23 cellular contexts compared by ENCODE assay signal in the genomic region with DNA sequence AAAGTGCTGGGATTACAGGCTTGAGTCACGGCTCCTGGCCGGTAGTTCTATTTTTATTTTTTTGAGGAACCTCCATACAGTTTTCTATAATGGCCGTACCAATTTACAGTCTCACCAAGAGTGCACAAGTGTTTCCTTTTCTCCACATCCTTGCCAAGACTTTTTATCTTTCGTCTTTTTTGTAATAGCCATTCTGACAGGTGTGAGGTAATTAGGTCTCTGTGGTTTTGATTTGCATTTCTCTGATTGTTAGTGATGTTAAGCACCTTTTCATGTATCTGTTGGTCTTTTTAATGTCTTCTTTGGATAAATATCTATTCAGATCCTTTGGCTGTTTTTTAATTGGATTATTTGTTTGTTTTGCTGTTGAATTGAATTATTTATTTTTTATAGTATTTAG. TPM values are rescaled to one million over a fixed set of nuclear protein-coding genes. Genes with fewer than 3 reads are reported as not detected.
DNase-seq lines count a peak whose midpoint lies in the region; ATAC-seq, FAIRE-seq and TF ChIP-seq lines count a peak whose summit lies in the region.
"Had no signal": no experiment of that assay in that cellular context is flagged by ENCODE, and none has a peak within 500 bp of the region (broad histone marks: within the 10 kb centered on the region; RNA-seq: fewer than 3 reads in every experiment).

No MANE protein-coding gene starts in this region.

- POLR2A ChIA-PET in GM12878 (lab: Charles Lee), result no interaction called here

- in situ Hi-C loops in GM12878 (cut with MboI), result no loop called here

- H3K9ac ChIP-seq in GM12878 (ENCODE audit: control insufficient read depth, insufficient read depth, low read length), result no peak overlapping the region
- H3K9ac ChIP-seq: BLaER1, GM23248 had no signal

- no TSS peak for BruUV-seq in GM12878 (replicated peaks; lab: Mats Ljungman, UMichigan)

- TF ChIP-seq POLR2A in GM12878 (IDR thresholded peaks at IDR 0.05; ENCODE audit: low read depth, low read length), result no peak
- TF ChIP-seq POLR2A in Peyer's patch (IDR thresholded peaks at IDR 0.05), result no peak

- H4K20me1 ChIP-seq in GM12878 (ENCODE audit: control insufficient read depth, insufficient read depth), result no peaks in the 10 kb centered on the region
- H4K20me1 ChIP-seq: BLaER1 had no signal

- CTCF ChIA-PET in GM12878 (lab: Yijun Ruan, JAX), result no interaction called here

- H3K27me3 ChIP-seq in GM12878 (replicated peaks in 1 of 2; ENCODE audit: control insufficient read depth in 2 of 2, insufficient read depth in 2 of 2, low read length in 1 of 2), result no peaks in the 10 kb centered on the region
- H3K27me3 ChIP-seq in Peyer's patch, result no peaks in the 10 kb centered on the region
- H3K27me3 ChIP-seq: BLaER1, SJSA1 had no signal

- SMC1A ChIA-PET in GM12878 (lab: Charles Lee; ENCODE audit: uncharacterized antibody, unreplicated experiment), result no interaction called here

- no peak for FAIRE-seq in GM12878 (lab: Jason Lieb, UNC)
- FAIRE-seq: G401.6 had no signal

- TF ChIP-seq EP300 in GM12878 (IDR thresholded peaks at IDR 0.05; ENCODE audit: borderline replicate concordance in 1 of 2, control insufficient read depth in 1 of 2, low read depth in 2 of 2, low read length in 2 of 2), result no peak

- H3K4me3 ChIP-seq in GM12878 (no peak overlapping the region), Peyer's patch (no peak overlapping the region)
- H3K4me3 ChIP-seq: BLaER1, GM23248, HAP-1, PC-9, SJSA1 had no signal

- H3K9me3 ChIP-seq in GM12878 (replicated peaks; ENCODE audit: control insufficient read depth, insufficient read depth, low read length), result no peaks in the 10 kb centered on the region
- no peaks in the 10 kb centered on the region for H3K9me3 ChIP-seq in Peyer's patch
- H3K9me3 ChIP-seq: BLaER1, SJSA1 had no signal

- intact Hi-C loops in GM12878 (cut with micrococcal nuclease; ENCODE audit: unreplicated experiment), result no loop called here

- RAD21 ChIA-PET in GM12878 (lab: Charles Lee; ENCODE audit: unreplicated experiment), result no interaction called here

- no peaks in the 10 kb centered on the region for H3K79me2 ChIP-seq in GM12878 (ENCODE audit: control insufficient read depth, insufficient read depth, low read length)

- WGBS in GM12878 (ENCODE audit: insufficient coverage, insufficient replicate concordance, low lambda C conversion rate, missing lambda C conversion rate), result 85% methylated on average over 4 of the region's 4 CpGs

- DNase-seq in NCI-H2107 treated with DMSO at 0.1 percent for 48 hours (lab: John Stamatoyannopoulos, UW; ENCODE audit: unreplicated experiment) (peak; percentile 70), NCI-H2107 (lab: John Stamatoyannopoulos, UW) (no peak), NCI-H146 (lab: John Stamatoyannopoulos, UW) (peak; percentile 3), GM12878 (ENCODE audit: low read depth, low spot score) (no peak), Peyer's patch (no peak), DMS153 (lab: John Stamatoyannopoulos, UW) (no peak)
- DNase-seq: CD4-positive, CD25-positive, alpha-beta regulatory T cell; GM23248; NCI-H1092 treated with DMSO at 0.1 percent for 48 hours; NCI-H187; NCI-H2081 treated with DMSO at 0.1 percent for 48 hours; NCI-H524; NCI-H748 treated with DMSO at 0.1 percent for 48 hours; PC-9; Right ventricle myocardium superior; RPMI8226; T-cell had no signal

- H3K4me1 ChIP-seq in GM12878 (ENCODE audit: control insufficient read depth, insufficient read depth, low read length) (no peaks in the 10 kb centered on the region; the same call in 1 of the 2 replicates), Peyer's patch (no peaks in the 10 kb centered on the region)
- H3K4me1 ChIP-seq: HAP-1, SJSA1 had no signal

- ATAC-seq in GM12878 (peak; percentile 60), GM21528 (IDR thresholded peaks at IDR 0.05; ENCODE audit: low FRiP score, unreplicated experiment) (no peak)
- ATAC-seq: T-cell had no signal

- no peak for TF ChIP-seq RAD21 in GM12878 (IDR thresholded peaks at IDR 0.05; ENCODE audit: insufficient read depth, low read depth, low read length)

- H3K36me3 ChIP-seq in GM12878 (ENCODE audit: control insufficient read depth in 2 of 2, insufficient read depth in 2 of 2, low read length in 1 of 2) (peaks cover 0 to 5% of the 10 kb centered on the region in 2 experiments; a peak in 3 of 4 replicates), Peyer's patch (peaks cover 0 to 6% (median 0%) of the 10 kb centered on the region in 3 donors)

- no peak overlapping the region for H2AFZ ChIP-seq in GM12878 (ENCODE audit: control insufficient read depth, low read depth, low read length)
- H2AFZ ChIP-seq: GM23248, PC-9 had no signal

- no peak for TF ChIP-seq CTCF in GM12878 (IDR thresholded peaks at IDR 0.05 in 2 of 3, conservative IDR thresholded peaks at IDR 0.05 in 1 of 3; ENCODE audit: control insufficient read depth in 2 of 3, extremely low read depth in 1 of 3, insufficient read depth in 1 of 3, low read depth in 3 of 3, low read length in 3 of 3)
- TF ChIP-seq CTCF in Peyer's patch (IDR thresholded peaks at IDR 0.05), result no peak

- H3K27ac ChIP-seq in GM12878 (ENCODE audit: control insufficient read depth, insufficient read depth) (no peak overlapping the region), Peyer's patch (no peak overlapping the region)
- H3K27ac ChIP-seq: BLaER1, GM23248, HL-60, PC-9, SJSA1 had no signal

- H3K4me2 ChIP-seq in GM12878 (ENCODE audit: control insufficient read depth, insufficient read depth), result no peak overlapping the region
- H3K4me2 ChIP-seq: BLaER1, PC-9 had no signal

TF ChIP-seq in GM12878, 131 proteins besides CTCF, POLR2A, EP300 and RAD21:
- TF ChIP-seq POU2F2 (IDR thresholded peaks at IDR 0.05; ENCODE audit: borderline replicate concordance, low read depth, low read length) (peak; percentile 25; the same call in 1 of the 3 replicates), ATF7 (IDR thresholded peaks at IDR 0.05; ENCODE audit: low read depth) (peak; percentile 71), RB1 (IDR thresholded peaks at IDR 0.05; ENCODE audit: borderline replicate concordance) (no peak), SMAD1 (IDR thresholded peaks at IDR 0.05; ENCODE audit: low read depth, partially characterized antibody) (no peak), MTA2 (IDR thresholded peaks at IDR 0.05; ENCODE audit: low read depth) (peak; percentile 74), RUNX3 (IDR thresholded peaks at IDR 0.05; ENCODE audit: low read length) (peak; percentile 58; the same call in 1 of the 2 replicates)
- TF ChIP-seq, protein P1, sequence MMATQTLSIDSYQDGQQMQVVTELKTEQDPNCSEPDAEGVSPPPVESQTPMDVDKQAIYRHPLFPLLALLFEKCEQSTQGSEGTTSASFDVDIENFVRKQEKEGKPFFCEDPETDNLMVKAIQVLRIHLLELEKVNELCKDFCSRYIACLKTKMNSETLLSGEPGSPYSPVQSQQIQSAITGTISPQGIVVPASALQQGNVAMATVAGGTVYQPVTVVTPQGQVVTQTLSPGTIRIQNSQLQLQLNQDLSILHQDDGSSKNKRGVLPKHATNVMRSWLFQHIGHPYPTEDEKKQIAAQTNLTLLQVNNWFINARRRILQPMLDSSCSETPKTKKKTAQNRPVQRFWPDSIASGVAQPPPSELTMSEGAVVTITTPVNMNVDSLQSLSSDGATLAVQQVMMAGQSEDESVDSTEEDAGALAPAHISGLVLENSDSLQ (IDR thresholded peaks at IDR 0.05), result peak; percentile 33; the same call in 1 of the 2 replicates

RNA-seq across cellular contexts. Expression of a gene that starts 9.3 kb away (rescaled TPM):
- total RNA-seq in GM12878 (2013; cell fraction: nucleolus; rRNA removed), result 63.8 and 63.9 TPM in 2 replicates
- total RNA-seq in GM12878 (2014; rRNA removed) (9.3 and 10.1 TPM in 2 replicates), GM12878 (2014; rRNA removed; fragmentation: Illumina TruSeq; extraction: Trizol) (8.9 and 10.4 TPM in 2 replicates), GM12878 (2021) (10.9 and 11.5 TPM in 2 replicates), Peyer's patch (10 to 100 TPM in 3 of 4 donors, 1 to 10 TPM in 1; 3.3 to 15.7 (median 10.5) TPM)
- polyA plus RNA-seq in GM12878 (2011; ENCODE audit: low read depth), result 6.9 TPM
- polyA plus RNA-seq in GM12878 (2011; rRNA removed) (7.6 and 8.9 TPM in 2 replicates), GM12878 (2014; fragmentation: Illumina TruSeq; extraction: Trizol) (8.4 and 10.3 TPM in 2 replicates), GM12878 (2014; fragmentation: Nextera tagmentation; extraction: Ambion mirVana) (1 to 10 TPM; 3.8 to 6.5 TPM), GM12878 (2014; rRNA removed) (9.2 and 11.2 TPM in 2 replicates), GM12878 (2016; fragmentation: Nextera tagmentation; extraction: Ambion mirVana) (10 to 100 TPM; 21.4 to 21.8 TPM)
- 7.6 and 7.9 TPM in 2 replicates for polyA plus RNA-seq in GM12878 (2011; cell fraction: cytosol; rRNA removed)
- polyA plus RNA-seq in GM12878 (2011; cell fraction: nucleus; rRNA removed), result 7.8 and 9.2 TPM in 2 replicates
- polyA plus RNA-seq in GM12878 (2012), result 6.8 and 9.8 TPM in 2 replicates
- polyA minus RNA-seq in GM12878 (2011; rRNA and poly(A)+ RNA removed), result 15.8 and 26.7 TPM in 2 replicates
- 4.5 and 5.7 TPM in 2 replicates for polyA minus RNA-seq in GM12878 (2011; cell fraction: cytosol; rRNA and poly(A)+ RNA removed)
- 5.8 and 13.7 TPM in 2 replicates for polyA minus RNA-seq in GM12878 (2011; cell fraction: nucleus; rRNA and poly(A)+ RNA removed)

Comparison
In these comparisons a context has a peak if more than half of its experiments do, and no peak if none do; other contexts are left out.
1. DNase-seq: peak in NCI-H2107 treated with DMSO at 0.1 percent for 48 hours (single experiment) and NCI-H146 (single experiment); none in NCI-H2107 (single experiment), GM12878 (single experiment), Peyer's patch (0 of 3) and DMS153 (single experiment).